ENCODE assay signal across 1 cellular context in the genomic region with DNA sequence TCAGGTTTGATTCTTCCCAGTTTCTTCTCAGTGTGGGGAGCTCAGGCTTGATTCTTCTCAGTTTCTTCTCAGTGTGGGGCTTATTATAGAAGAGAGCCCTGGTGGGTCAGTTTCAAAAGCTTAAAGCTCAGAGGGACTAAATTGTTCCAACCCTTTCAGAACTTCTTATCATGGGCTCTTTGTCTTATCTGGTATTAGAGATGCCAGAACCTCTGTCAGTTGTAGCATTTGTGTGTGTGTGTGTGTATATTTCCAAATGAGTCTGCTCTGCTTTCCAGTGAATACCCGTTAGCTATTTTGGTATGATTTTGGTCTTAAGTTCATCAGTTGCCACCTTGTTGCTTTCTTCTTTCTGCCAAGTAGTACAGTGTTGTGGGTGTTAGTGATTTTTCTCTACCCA.
TF ChIP-seq lines count a peak whose summit lies in the region.

No MANE protein-coding gene starts in this region.

TF ChIP-seq in WTC11, 78 proteins besides CTCF, POLR2A, EP300 and RAD21 (continued from another document):
- TF ChIP-seq, protein P1, sequence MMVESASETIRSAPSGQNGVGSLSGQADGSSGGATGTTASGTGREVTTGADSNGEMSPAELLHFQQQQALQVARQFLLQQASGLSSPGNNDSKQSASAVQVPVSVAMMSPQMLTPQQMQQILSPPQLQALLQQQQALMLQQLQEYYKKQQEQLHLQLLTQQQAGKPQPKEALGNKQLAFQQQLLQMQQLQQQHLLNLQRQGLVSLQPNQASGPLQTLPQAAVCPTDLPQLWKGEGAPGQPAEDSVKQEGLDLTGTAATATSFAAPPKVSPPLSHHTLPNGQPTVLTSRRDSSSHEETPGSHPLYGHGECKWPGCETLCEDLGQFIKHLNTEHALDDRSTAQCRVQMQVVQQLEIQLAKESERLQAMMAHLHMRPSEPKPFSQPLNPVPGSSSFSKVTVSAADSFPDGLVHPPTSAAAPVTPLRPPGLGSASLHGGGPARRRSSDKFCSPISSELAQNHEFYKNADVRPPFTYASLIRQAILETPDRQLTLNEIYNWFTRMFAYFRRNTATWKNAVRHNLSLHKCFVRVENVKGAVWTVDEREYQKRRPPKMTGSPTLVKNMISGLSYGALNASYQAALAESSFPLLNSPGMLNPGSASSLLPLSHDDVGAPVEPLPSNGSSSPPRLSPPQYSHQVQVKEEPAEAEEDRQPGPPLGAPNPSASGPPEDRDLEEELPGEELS (CRISPR knock-in tag; IDR thresholded peaks at IDR 0.05): no peak
- TF ChIP-seq, protein P2, sequence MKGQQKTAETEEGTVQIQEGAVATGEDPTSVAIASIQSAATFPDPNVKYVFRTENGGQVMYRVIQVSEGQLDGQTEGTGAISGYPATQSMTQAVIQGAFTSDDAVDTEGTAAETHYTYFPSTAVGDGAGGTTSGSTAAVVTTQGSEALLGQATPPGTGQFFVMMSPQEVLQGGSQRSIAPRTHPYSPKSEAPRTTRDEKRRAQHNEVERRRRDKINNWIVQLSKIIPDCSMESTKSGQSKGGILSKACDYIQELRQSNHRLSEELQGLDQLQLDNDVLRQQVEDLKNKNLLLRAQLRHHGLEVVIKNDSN (CRISPR knock-in tag; IDR thresholded peaks at IDR 0.05): no peak
- TF ChIP-seq, protein P3, sequence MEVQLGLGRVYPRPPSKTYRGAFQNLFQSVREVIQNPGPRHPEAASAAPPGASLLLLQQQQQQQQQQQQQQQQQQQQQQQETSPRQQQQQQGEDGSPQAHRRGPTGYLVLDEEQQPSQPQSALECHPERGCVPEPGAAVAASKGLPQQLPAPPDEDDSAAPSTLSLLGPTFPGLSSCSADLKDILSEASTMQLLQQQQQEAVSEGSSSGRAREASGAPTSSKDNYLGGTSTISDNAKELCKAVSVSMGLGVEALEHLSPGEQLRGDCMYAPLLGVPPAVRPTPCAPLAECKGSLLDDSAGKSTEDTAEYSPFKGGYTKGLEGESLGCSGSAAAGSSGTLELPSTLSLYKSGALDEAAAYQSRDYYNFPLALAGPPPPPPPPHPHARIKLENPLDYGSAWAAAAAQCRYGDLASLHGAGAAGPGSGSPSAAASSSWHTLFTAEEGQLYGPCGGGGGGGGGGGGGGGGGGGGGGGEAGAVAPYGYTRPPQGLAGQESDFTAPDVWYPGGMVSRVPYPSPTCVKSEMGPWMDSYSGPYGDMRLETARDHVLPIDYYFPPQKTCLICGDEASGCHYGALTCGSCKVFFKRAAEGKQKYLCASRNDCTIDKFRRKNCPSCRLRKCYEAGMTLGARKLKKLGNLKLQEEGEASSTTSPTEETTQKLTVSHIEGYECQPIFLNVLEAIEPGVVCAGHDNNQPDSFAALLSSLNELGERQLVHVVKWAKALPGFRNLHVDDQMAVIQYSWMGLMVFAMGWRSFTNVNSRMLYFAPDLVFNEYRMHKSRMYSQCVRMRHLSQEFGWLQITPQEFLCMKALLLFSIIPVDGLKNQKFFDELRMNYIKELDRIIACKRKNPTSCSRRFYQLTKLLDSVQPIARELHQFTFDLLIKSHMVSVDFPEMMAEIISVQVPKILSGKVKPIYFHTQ (CRISPR knock-in tag; IDR thresholded peaks at IDR 0.05): no peak
- TF ChIP-seq ZNF416 (CRISPR knock-in tag; IDR thresholded peaks at IDR 0.05): no peak
